ENCODE assay signal across 23 cellular contexts in the genomic region with DNA sequence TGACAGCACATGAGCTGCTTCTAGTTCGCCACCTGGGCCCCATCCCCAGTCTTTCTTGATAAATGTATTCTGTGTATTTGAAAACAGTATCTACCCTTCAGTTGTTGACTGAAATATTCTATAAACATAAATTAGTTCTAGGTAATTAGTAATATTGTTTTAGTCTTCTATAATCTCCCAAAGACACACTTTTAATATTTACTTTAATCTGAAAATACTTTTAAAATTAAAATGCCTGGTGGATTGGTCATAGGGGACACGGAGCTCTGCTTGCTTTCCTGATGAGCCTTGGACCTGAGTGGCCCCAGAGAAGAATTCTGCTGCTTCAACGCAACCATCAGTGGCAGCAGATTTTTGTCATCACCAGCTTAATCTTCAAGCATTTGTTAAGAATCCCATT.
"Had no signal": no experiment of that assay in that cellular context is flagged by ENCODE, and none has a peak within 500 bp of the region (broad histone marks: within the 10 kb centered on the region; RNA-seq: fewer than 3 reads in every experiment).

No MANE protein-coding gene starts in this region.

- H3K4me3 Mint-ChIP-seq: dendritic cell treated with granulocyte-macrophage colony-stimulating factor and Interleukin-4, amounts not matched to agents 40 ng/mL and 50 ng/mL, for 4 days; mesothelial cell of epicardium had no signal

- H3K27ac ChIP-seq: colonic mucosa, gastrocnemius medialis, heart right ventricle, left lung, lower lobe of right lung had no signal

- H3K27ac Mint-ChIP-seq: dendritic cell treated with granulocyte-macrophage colony-stimulating factor and Interleukin-4, amounts not matched to agents 40 ng/mL and 50 ng/mL, for 4 days; mesothelial cell of epicardium had no signal

- H3K4me3 ChIP-seq: colonic mucosa, esophagus squamous epithelium, gastrocnemius medialis, heart right ventricle, left lung, lower lobe of right lung, mucosa of descending colon had no signal

- FAIRE-seq: endothelial cell of umbilical vein, islet of Langerhans, keratinocyte had no signal

- DNase-seq: colonic mucosa; cortex of kidney; effector CD4-positive, alpha-beta T cell; effector memory CD4-positive, alpha-beta T cell; esophagus squamous epithelium; foreskin fibroblast; foreskin melanocyte; gastrocnemius medialis; glutamatergic neuron; head of caudate nucleus; heart right ventricle; hippocampal formation; left cardiac atrium; left lung; left ventricle myocardium superior; lower lobe of right lung; mesenchymal stem cell had no signal

- H3K4me1 Mint-ChIP-seq: mesothelial cell of epicardium had no signal

- H3K27me3 ChIP-seq: colonic mucosa, esophagus squamous epithelium, gastrocnemius medialis, left lung had no signal

- H3K9me3 ChIP-seq: colonic mucosa, gastrocnemius medialis had no signal

- H3K36me3 ChIP-seq: colonic mucosa, esophagus squamous epithelium, gastrocnemius medialis, heart right ventricle, left lung, lower lobe of right lung had no signal

- H3K4me1 ChIP-seq: colonic mucosa, gastrocnemius medialis, heart right ventricle, left lung, lower lobe of right lung had no signal

- H3K27me3 Mint-ChIP-seq: dendritic cell treated with granulocyte-macrophage colony-stimulating factor and Interleukin-4, amounts not matched to agents 40 ng/mL and 50 ng/mL, for 4 days had no signal

- ATAC-seq: gastrocnemius medialis, heart right ventricle, left lung, left ventricle myocardium superior, lower lobe of right lung had no signal
